ENCODE assay signal across 8 cellular contexts in the genomic region with DNA sequence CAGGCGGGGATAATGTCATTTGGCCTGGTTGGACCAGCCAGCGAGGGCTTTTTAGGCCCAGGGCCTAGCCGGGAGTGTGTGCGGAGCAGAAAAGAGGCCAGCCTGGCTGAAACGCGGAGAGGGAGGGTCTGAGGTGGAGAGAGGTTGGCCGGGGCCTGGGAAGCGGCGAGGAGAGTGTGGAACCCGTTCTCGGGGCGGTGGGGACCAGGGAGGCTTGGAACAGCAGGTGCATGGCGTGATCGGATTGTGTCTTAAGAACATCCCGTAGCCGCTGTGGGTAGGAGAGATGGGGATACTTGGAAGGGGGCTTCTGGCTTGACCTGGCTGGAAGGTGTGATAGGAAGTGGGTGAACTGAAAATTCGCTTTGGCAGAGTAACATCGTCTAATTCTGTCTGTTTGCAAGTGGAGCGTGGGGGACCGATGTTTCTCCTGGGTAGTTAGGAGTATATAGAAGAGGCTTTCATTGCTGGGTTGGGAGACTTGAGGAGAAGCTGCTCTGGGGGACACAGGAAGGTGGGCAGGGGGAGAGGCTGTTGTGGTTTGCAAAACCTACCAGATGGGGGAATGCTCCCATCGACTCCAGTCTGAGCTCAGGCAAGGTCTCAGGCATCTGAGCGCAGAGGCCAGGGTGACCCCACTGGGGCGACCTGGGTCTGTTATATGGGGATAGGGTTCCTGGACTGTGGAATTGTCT. TPM values are rescaled to one million over a fixed set of nuclear protein-coding genes. Genes with fewer than 3 reads are reported as not detected.
DNase-seq lines count a peak whose midpoint lies in the region; ATAC-seq and TF ChIP-seq lines count a peak whose summit lies in the region.

No MANE protein-coding gene starts in this region.

- no peak for ATAC-seq in CD4-positive, CD25-positive, alpha-beta regulatory T cell (ENCODE audit: low read depth in 2 of 2)
- no peak for ATAC-seq in lower lobe of right lung

- peaks cover 0 to 49% (median 20%) of the 10 kb centered on the region in 4 donors for H3K4me1 Mint-ChIP-seq in CD4-positive, CD25-positive, alpha-beta regulatory T cell
- H3K4me1 Mint-ChIP-seq in type B pancreatic cell (ENCODE audit: unreplicated experiment), result peaks cover 22% of the 10 kb centered on the region

- H3K36me3 Mint-ChIP-seq in CD4-positive, CD25-positive, alpha-beta regulatory T cell, result peaks cover 12% of the 10 kb centered on the region
- H3K36me3 Mint-ChIP-seq in type B pancreatic cell, result peaks cover 9% of the 10 kb centered on the region

- 37 to 50% (median 44%) methylated on average over 23 of the region's 23 CpGs for WGBS in adrenal gland, 4 donors

- H3K27ac ChIP-seq in CD4-positive, CD25-positive, alpha-beta regulatory T cell (ENCODE audit: insufficient read depth, low read length, poor library complexity, severe bottlenecking), result peak overlapping the region; percentile 82
- peak overlapping the region; percentile 81 for H3K27ac ChIP-seq in lower lobe of right lung
- peak overlapping the region in 2 of 5 donors; percentile 68 to 82 for H3K27ac ChIP-seq in adrenal gland

- no peak for DNase-seq in CD4-positive, CD25-positive, alpha-beta regulatory T cell
- peak in 1 of 2 experiments; percentile 48 for DNase-seq in HAP-1 (ENCODE audit: low spot score in 2 of 2)
- no peak for DNase-seq in astrocyte of the spinal cord (ENCODE audit: low read depth, low spot score)
- no peak for DNase-seq in lower lobe of right lung
- no peak for DNase-seq in type B pancreatic cell (ENCODE audit: extremely low spot score, unreplicated experiment)
- DNase-seq in COR-L47 (lab: John Stamatoyannopoulos, UW), result no peak
- DNase-seq in KG1 (lab: John Stamatoyannopoulos, UW), result no peak
- no peak for DNase-seq in adrenal gland

- peak overlapping the region; percentile 91 to 97 (median 92) for H3K4me3 Mint-ChIP-seq in CD4-positive, CD25-positive, alpha-beta regulatory T cell
- peak overlapping the region; percentile 92 for H3K4me3 Mint-ChIP-seq in type B pancreatic cell

- in situ Hi-C loops in HAP-1 (cut with MboI; ENCODE audit: low sequenced_read_pairs) (no loop called here), astrocyte of the spinal cord (cut with HindIII; ENCODE audit: low sequenced_read_pairs) (no loop called here)

- peaks cover 16% of the 10 kb centered on the region for H3K4me1 ChIP-seq in CD4-positive, CD25-positive, alpha-beta regulatory T cell (ENCODE audit: control insufficient read depth, insufficient read depth, low read length, poor library complexity, severe bottlenecking)
- H3K4me1 ChIP-seq in HAP-1 (peaks cover 4% of the 10 kb centered on the region; the same call in 1 of the 2 replicates), lower lobe of right lung (peaks cover 29% of the 10 kb centered on the region), adrenal gland (replicated peaks in 1 of 2) (peaks cover 0 to 4% of the 10 kb centered on the region in 2 donors)

- H3K27me3 Mint-ChIP-seq in CD4-positive, CD25-positive, alpha-beta regulatory T cell, result peaks cover 15% of the 10 kb centered on the region
- no peaks in the 10 kb centered on the region for H3K27me3 Mint-ChIP-seq in type B pancreatic cell

- intact Hi-C loops in lower lobe of right lung (cut with DNase I) (no loop called here), adrenal gland (cut with DNase I) (no loop called here)

- H3K4me3 ChIP-seq in CD4-positive, CD25-positive, alpha-beta regulatory T cell (ENCODE audit: low read depth, low read length), result peak overlapping the region; percentile 82
- H3K4me3 ChIP-seq in HAP-1 (peak overlapping the region; percentile 84), astrocyte of the spinal cord (ENCODE audit: low read depth, low read length) (peak overlapping the region; percentile 33), lower lobe of right lung (peak overlapping the region; percentile 85), adrenal gland (peak overlapping the region in 2 of 4 donors; percentile 45 to 97)

- H3K36me3 ChIP-seq in CD4-positive, CD25-positive, alpha-beta regulatory T cell (ENCODE audit: control insufficient read depth, insufficient read depth, low read length), result no peaks in the 10 kb centered on the region
- H3K36me3 ChIP-seq in HAP-1 (replicated peaks) (peaks cover 6% of the 10 kb centered on the region; the same call in 1 of the 2 replicates), lower lobe of right lung (no peaks in the 10 kb centered on the region), adrenal gland (replicated peaks in 1 of 2) (no peaks in the 10 kb centered on the region)

- H3K27me3 ChIP-seq in CD4-positive, CD25-positive, alpha-beta regulatory T cell (ENCODE audit: control insufficient read depth, insufficient read depth, low read length), result no peaks in the 10 kb centered on the region
- H3K27me3 ChIP-seq in HAP-1 (ENCODE audit: low read depth) (no peaks in the 10 kb centered on the region), lower lobe of right lung (ENCODE audit: low read depth) (no peaks in the 10 kb centered on the region), adrenal gland (no peaks in the 10 kb centered on the region)

- H3K9me3 Mint-ChIP-seq in CD4-positive, CD25-positive, alpha-beta regulatory T cell, result no peaks in the 10 kb centered on the region
- no peaks in the 10 kb centered on the region for H3K9me3 Mint-ChIP-seq in type B pancreatic cell

- TF ChIP-seq CTCF in astrocyte of the spinal cord (IDR thresholded peaks at IDR 0.05; ENCODE audit: low read depth, low read length) (no peak), lower lobe of right lung (IDR thresholded peaks at IDR 0.05) (no peak), type B pancreatic cell (conservative IDR thresholded peaks at IDR 0.05) (no peak), adrenal gland (IDR thresholded peaks at IDR 0.05) (no peak)

- no peak for TF ChIP-seq POLR2A in adrenal gland (IDR thresholded peaks at IDR 0.05)

- no peaks in the 10 kb centered on the region for H3K9me3 ChIP-seq in CD4-positive, CD25-positive, alpha-beta regulatory T cell (ENCODE audit: control insufficient read depth in 2 of 2, low read length in 2 of 2)
- H3K9me3 ChIP-seq in HAP-1 (no peaks in the 10 kb centered on the region), lower lobe of right lung (no peaks in the 10 kb centered on the region), adrenal gland (replicated peaks in 1 of 3) (no peaks in the 10 kb centered on the region)

- H3K27ac Mint-ChIP-seq in CD4-positive, CD25-positive, alpha-beta regulatory T cell, result peak overlapping the region; percentile 89 to 99 (median 92)
- H3K27ac Mint-ChIP-seq in type B pancreatic cell, result peak overlapping the region; percentile 89

RNA-seq across cellular contexts. Expression of a gene that starts 0.9 kb away (rescaled TPM):
- total RNA-seq in CD4-positive, CD25-positive, alpha-beta regulatory T cell, result 20.2 TPM
- polyA plus RNA-seq in CD4-positive, CD25-positive, alpha-beta regulatory T cell, result 10 to 100 TPM; 10.1 to 14.5 (median 12.2) TPM
- total RNA-seq in lower lobe of right lung (60.6 TPM), type B pancreatic cell (ENCODE audit: low replicate concordance) (52.8 and 56.3 TPM in 2 replicates), adrenal gland (10 to 100 TPM; 12.2 to 64.4 (median 35.8) TPM)
- 10 to 100 TPM in 2 of 3 donors, 1 to 10 TPM in 1; 5.5 to 34.9 (median 26.5) TPM for polyA plus RNA-seq in adrenal gland
